ENCODE assay signal across 27 cellular contexts in the genomic region with DNA sequence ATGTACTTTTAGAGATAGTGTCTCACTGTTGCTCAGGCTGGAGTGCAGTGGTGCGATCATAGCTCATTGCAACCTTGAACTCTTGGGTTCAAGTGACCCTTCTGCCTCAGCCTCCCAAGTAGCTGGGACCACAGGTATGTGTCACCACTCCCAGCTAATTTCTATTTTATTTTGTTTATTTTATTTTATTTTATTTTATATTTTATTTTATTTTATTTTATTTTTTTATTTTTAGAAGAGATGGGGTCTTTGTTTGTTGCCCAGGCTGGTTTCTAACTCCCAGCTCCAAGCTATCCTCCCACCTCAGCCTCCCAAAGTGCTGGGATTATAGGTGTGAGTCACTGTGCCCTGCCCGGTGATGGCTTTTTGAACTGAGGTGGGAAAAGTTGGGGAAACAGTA. TPM values are rescaled to one million over a fixed set of nuclear protein-coding genes. Genes with fewer than 3 reads are reported as not detected.
DNase-seq lines count a peak whose midpoint lies in the region; ATAC-seq and TF ChIP-seq lines count a peak whose summit lies in the region.
"Had no signal": no experiment of that assay in that cellular context is flagged by ENCODE, and none has a peak within 500 bp of the region (broad histone marks: within the 10 kb centered on the region; RNA-seq: fewer than 3 reads in every experiment).

No MANE protein-coding gene starts in this region.

- no peak overlapping the region for H3K4me3 Mint-ChIP-seq in WTC11
- H3K4me3 Mint-ChIP-seq: B cell; CD14-positive monocyte; CD4-positive, alpha-beta memory T cell; CD4-positive, alpha-beta T cell; CD4-positive, CD25-positive, alpha-beta regulatory T cell; CD8-positive, alpha-beta memory T cell; CD8-positive, alpha-beta T cell had no signal

- CTCF ChIA-PET in WTC11 (lab: Charles Lee) = no interaction called here

- no peak for DNase-seq in WTC11 (ENCODE audit: low spot score)
- DNase-seq: 8988T; ACHN; AML-193; BE2C; C1 segment of cervical spinal cord; Caco-2; Calu3; CD4-positive, alpha-beta memory T cell; CD4-positive, alpha-beta T cell; CD4-positive, CD25-positive, alpha-beta regulatory T cell; CD8-positive, alpha-beta memory T cell; CD8-positive, alpha-beta T cell; COR-L47; DMS 273 treated with DMSO at 0.1 percent for 48 hours; DMS153; DMS53; DMS79; DMS79 treated with DMSO at 0.1 percent for 48 hours; DND-41; EL had no signal

- peaks cover 9% of the 10 kb centered on the region for H3K9me3 Mint-ChIP-seq in WTC11
- H3K9me3 Mint-ChIP-seq: CD8-positive, alpha-beta T cell had no signal

- no peak for TF ChIP-seq CTCF in WTC11 (IDR thresholded peaks at IDR 0.05)

- POLR2A ChIA-PET in WTC11 (lab: Charles Lee) = interaction anchor here (0.6 kb wide), 1 partner anchor 1896 kb away, joined by 4 read pairs; no protein-coding TSS in a partner anchor

- H3K27me3 Mint-ChIP-seq in WTC11 (ENCODE audit: low read depth) = no peaks in the 10 kb centered on the region; the same call in 1 of the 2 replicates

- no peaks in the 10 kb centered on the region for H3K36me3 Mint-ChIP-seq in WTC11
- H3K36me3 Mint-ChIP-seq: CD14-positive monocyte; CD4-positive, CD25-positive, alpha-beta regulatory T cell; CD8-positive, alpha-beta memory T cell; CD8-positive, alpha-beta T cell had no signal

- no peak for ATAC-seq in WTC11
- no peak for ATAC-seq in GM18498 (IDR thresholded peaks at IDR 0.05; ENCODE audit: unreplicated experiment)
- ATAC-seq: A549; CD8-positive, alpha-beta T cell had no signal

- no peak overlapping the region for H3K27ac Mint-ChIP-seq in WTC11
- H3K27ac Mint-ChIP-seq: B cell; CD14-positive monocyte; CD4-positive, alpha-beta memory T cell; CD4-positive, alpha-beta T cell; CD4-positive, CD25-positive, alpha-beta regulatory T cell; CD8-positive, alpha-beta memory T cell; CD8-positive, alpha-beta T cell had no signal

- H3K4me1 Mint-ChIP-seq in WTC11 = peaks cover 9% of the 10 kb centered on the region
- H3K4me1 Mint-ChIP-seq: B cell; CD14-positive monocyte; CD4-positive, alpha-beta memory T cell; CD4-positive, CD25-positive, alpha-beta regulatory T cell; CD8-positive, alpha-beta memory T cell had no signal

TF ChIP-seq in WTC11, 78 proteins besides CTCF, POLR2A, EP300 and RAD21:
- TF ChIP-seq TEAD1 (CRISPR knock-in tag; IDR thresholded peaks at IDR 0.05) = no peak
- peak; percentile 95 for TF ChIP-seq HMGA2 (CRISPR knock-in tag; IDR thresholded peaks at IDR 0.05)

RNA-seq across cellular contexts. Expression of gene HS3ST4, which starts 35.1 kb away (rescaled TPM):
- 5.1 to 5.4 TPM (median 5.4 TPM) in 3 replicates for total RNA-seq in WTC11 (2021)
- total RNA-seq: A172; B cell; Calu3; CD4-positive, alpha-beta memory T cell; CD4-positive, alpha-beta T cell; CD4-positive, CD25-positive, alpha-beta regulatory T cell; CD8-positive, alpha-beta memory T cell; CD8-positive, alpha-beta T cell; Daoy had no signal
